In genomic region chr2:121529439-121530209, GRCh38 we compare ENCODE assay signal across 9 cellular contexts. TPM values are rescaled to one million over a fixed set of nuclear protein-coding genes. Genes with fewer than 3 reads are reported as not detected.
DNase-seq lines count a peak whose midpoint lies in the region; ATAC-seq, FAIRE-seq and TF ChIP-seq lines count a peak whose summit lies in the region.
"Had no signal": no experiment of that assay in that cellular context is flagged by ENCODE, and none has a peak within 500 bp of the region (broad histone marks: within the 10 kb centered on the region; RNA-seq: fewer than 3 reads in every experiment).

No MANE protein-coding gene starts in this region.

- no peak overlapping the region for H3K23ac ChIP-seq in H1 (ENCODE audit: insufficient read length)

- no peak overlapping the region for H3K4ac ChIP-seq in H1 (replicated peaks; ENCODE audit: insufficient read length, low read depth, low read length)

- H3K79me1 ChIP-seq in H1 (ENCODE audit: low read depth, low read length), result peaks cover 6% of the 10 kb centered on the region

- no peak for TF ChIP-seq RAD21 in H1 (IDR thresholded peaks at IDR 0.05 in 1 of 2, conservative IDR thresholded peaks at IDR 0.05 in 1 of 2; ENCODE audit: low read depth in 2 of 2, low read length in 2 of 2)

- H4K91ac ChIP-seq in H1 (replicated peaks; ENCODE audit: insufficient read length, low read length), result peak overlapping the region; percentile 87

- no peak overlapping the region for H2BK20ac ChIP-seq in H1 (ENCODE audit: low read length)

- peak overlapping the region; percentile 83; the same call in 1 of the 2 replicates for H4K8ac ChIP-seq in H1 (ENCODE audit: extremely low read depth, insufficient read depth, low read length)

- H3K36me3 ChIP-seq in H1 (ENCODE audit: control insufficient read depth in 2 of 4, insufficient read depth in 4 of 4, low read length in 3 of 4), result peaks cover 0 to 7% (median 3%) of the 10 kb centered on the region in 4 experiments; a peak in 3 of 8 replicates
- peaks cover 6 to 7% (median 6%) of the 10 kb centered on the region in 3 donors for H3K36me3 ChIP-seq in tibial artery

- H3K56ac ChIP-seq in H1 (replicated peaks; ENCODE audit: insufficient read length, low read depth, low read length), result peak overlapping the region; percentile 80

- peak overlapping the region; percentile 98; the same call in 1 of the 2 replicates for H3K18ac ChIP-seq in H1 (ENCODE audit: extremely low read depth, low read length)

- H3K4me1 ChIP-seq in H1 (replicated peaks in 1 of 4; ENCODE audit: control insufficient read depth in 3 of 4, insufficient read depth in 4 of 4, low read length in 3 of 4), result peaks cover 0 to 11% (median 5%) of the 10 kb centered on the region in 4 experiments; a peak in 3 of 7 replicates
- H3K4me1 ChIP-seq in tibial artery, result peaks cover 0 to 63% (median 37%) of the 10 kb centered on the region in 4 donors

- POLR2A ChIA-PET in H1 (lab: Charles Lee; ENCODE audit: partially characterized antibody), result interaction anchor here (0.6 to 4.2 kb wide), 38 partner anchors 9 to 478 kb away, joined by 3 to 40 read pairs (median 5); partner anchors contain the start of genes CLASP1 and NIFK

- peak overlapping the region; percentile 99 for H2BK5ac ChIP-seq in H1 (ENCODE audit: low read depth, low read length)

- CTCF ChIA-PET in H1 (lab: Charles Lee; ENCODE audit: partially characterized antibody), result interaction anchor here (0.7 to 3.5 kb wide), 9 partner anchors 49 to 450 kb away, joined by 3 to 18 read pairs (median 4); partner anchors contain the start of gene TSN

- TF ChIP-seq POLR2A in H1 (IDR thresholded peaks at IDR 0.05; ENCODE audit: control extremely low read depth in 1 of 2, low read depth in 2 of 2, low read length in 2 of 2), result no peak; a peak in 1 of 3 replicates

- intact Hi-C loops in tibial artery (cut with DNase I; ENCODE audit: low total_unique reads), result loop anchor here (2.0 to 5.0 kb wide), 3 partner anchors 119 to 208 kb away; partner anchors contain the start of genes CLASP1 and NIFK

- H3K9ac ChIP-seq in H1 (replicated peaks in 1 of 4; ENCODE audit: extremely low read depth in 1 of 4, low read depth in 3 of 4, low read length in 3 of 4), result peak overlapping the region; percentile 68 to 90 (median 75)

- peak; percentile 7 for ATAC-seq in GM21529 (IDR thresholded peaks at IDR 0.05; ENCODE audit: unreplicated experiment)

- TF ChIP-seq EP300 in H1 (IDR thresholded peaks at IDR 0.05; ENCODE audit: borderline replicate concordance in 1 of 2, low read depth in 2 of 2, low read length in 2 of 2), result no peak

- H3K14ac ChIP-seq in H1 (ENCODE audit: insufficient read length), result no peak overlapping the region

- H2AFZ ChIP-seq in H1 (ENCODE audit: low read length), result no peak overlapping the region

- no peak overlapping the region; the same call in 1 of the 2 replicates for H2BK15ac ChIP-seq in H1 (ENCODE audit: low read length)

- DNase-seq in DMS 273 (lab: John Stamatoyannopoulos, UW; ENCODE audit: unreplicated experiment) (peak; percentile 48), DMS 273 treated with DMSO at 0.1 percent for 48 hours (lab: John Stamatoyannopoulos, UW) (no peak), Kasumi-1 (lab: John Stamatoyannopoulos, UW) (peak; percentile 62), T-helper 22 cell (ENCODE audit: low read depth) (peak; percentile 12), H1 (ENCODE audit: low read depth in 1 of 2, low spot score in 2 of 2) (no peak), medulla oblongata (ENCODE audit: extremely low spot score) (peak; percentile 75), tibial artery (peak; percentile 29 to 80)

- H2BK12ac ChIP-seq in H1 (ENCODE audit: low read depth, low read length), result no peak overlapping the region

- H3K27me3 ChIP-seq in H1 (replicated peaks in 1 of 4; ENCODE audit: control insufficient read depth in 3 of 4, extremely low read depth in 1 of 4, insufficient read depth in 3 of 4, low read length in 3 of 4), result no peaks in the 10 kb centered on the region
- H3K27me3 ChIP-seq in tibial artery, result no peaks in the 10 kb centered on the region

- peaks cover 0 to 49% of the 10 kb centered on the region in 2 experiments; a peak in 3 of 4 replicates for H3K79me2 ChIP-seq in H1 (ENCODE audit: control insufficient read depth in 1 of 2, insufficient read depth in 2 of 2, low read length in 2 of 2)

- H4K5ac ChIP-seq in H1 (ENCODE audit: insufficient read length, low read depth, low read length), result peak overlapping the region; percentile 98

- no peaks in the 10 kb centered on the region for H3K9me3 ChIP-seq in H1 (ENCODE audit: insufficient read depth in 2 of 2, low read depth in 1 of 2, low read length in 1 of 2)
- H3K9me3 ChIP-seq in tibial artery, result no peaks in the 10 kb centered on the region

- TF ChIP-seq CTCF in H1 (IDR thresholded peaks at IDR 0.05; ENCODE audit: control extremely low read depth in 1 of 3, insufficient read depth in 1 of 3, low read depth in 1 of 3, low read length in 3 of 3) (no peak), tibial artery (IDR thresholded peaks at IDR 0.05) (no peak)

- no peak for FAIRE-seq in H1 (lab: Jason Lieb, UNC)
- FAIRE-seq: A204.1 had no signal

- peak overlapping the region; percentile 86 to 95 (median 92) for H3K4me3 ChIP-seq in H1 (ENCODE audit: extremely low read depth in 1 of 4, insufficient read depth in 2 of 4, low read depth in 3 of 4, low read length in 4 of 4)
- peak overlapping the region; percentile 66 to 74 for H3K4me3 ChIP-seq in tibial artery

- no peak overlapping the region for H2BK120ac ChIP-seq in H1 (replicated peaks; ENCODE audit: low read depth, low read length)

- H3K23me2 ChIP-seq in H1 (ENCODE audit: low read depth, low read length), result no peaks in the 10 kb centered on the region; the same call in 1 of the 2 replicates

- H2AK5ac ChIP-seq in H1 (ENCODE audit: low read depth, low read length), result no peak overlapping the region

- H4K20me1 ChIP-seq in H1 (replicated peaks in 1 of 2; ENCODE audit: control insufficient read depth in 1 of 2, insufficient read depth in 2 of 2, low read length in 2 of 2), result peaks cover 3 to 8% of the 10 kb centered on the region in 2 experiments

- peak overlapping the region; percentile 58 to 73 for H3K4me2 ChIP-seq in H1 (ENCODE audit: insufficient read depth in 1 of 2, low read depth in 2 of 2, low read length in 2 of 2)

- WGBS in H1 (ENCODE audit: extremely low coverage in 1 of 2, insufficient coverage in 1 of 2, insufficient read length in 1 of 2, insufficient replicate concordance in 2 of 2, low coverage in 1 of 2, low lambda C conversion rate in 2 of 2, missing lambda C conversion rate in 1 of 2), 2 experiments, result 26% methylated on average over 12 of the region's 19 CpGs; no CpG with 5 or more reads in 1 of the 2 experiments

- peak overlapping the region; percentile 75 for H3K27ac ChIP-seq in H1 (ENCODE audit: low read depth, low read length)
- peak overlapping the region; percentile 85 to 98 for H3K27ac ChIP-seq in tibial artery

TF ChIP-seq in H1, 55 proteins besides CTCF, POLR2A, EP300 and RAD21 (continues in another document):
- TF ChIP-seq POLR2AphosphoS5 (IDR thresholded peaks at IDR 0.05; ENCODE audit: low read depth, low read length) (no peak), HDAC6 (IDR thresholded peaks at IDR 0.05; ENCODE audit: low read depth, low read length) (no peak), EZH2 (IDR thresholded peaks at IDR 0.05; ENCODE audit: low read depth, low read length, severe bottlenecking) (no peak)

RNA-seq across cellular contexts. Expression of gene RNU4ATAC, which starts 1.1 kb away (rescaled TPM):
- not detected in 2 replicates for total RNA-seq in H1 (2021; fragmentation: NEBNext Ultra II Directional; extraction: Animal tissue kit (Norgen Biotek cat#: 25700))
- polyA plus RNA-seq in H1 (2011; rRNA removed), result not detected in 2 replicates
- polyA plus RNA-seq in H1 (2011; cell fraction: cytosol; rRNA removed), result not detected
- polyA plus RNA-seq in H1 (2011; cell fraction: nucleus; rRNA removed), result not detected
- polyA plus RNA-seq in H1 (2012, experiment 1 of 2), result not detected in 4 replicates
- polyA plus RNA-seq in H1 (2012, experiment 2 of 2), result not detected
- not detected for polyA plus RNA-seq in H1 (2013, experiment 1 of 2)
- polyA plus RNA-seq in H1 (2013, experiment 2 of 2), result not detected
- polyA minus RNA-seq in H1 (2011; rRNA and poly(A)+ RNA removed), result under 0.01 TPM in 2 replicates
- polyA minus RNA-seq in H1 (2011; cell fraction: cytosol; rRNA and poly(A)+ RNA removed), result 4,605 TPM
- under 0.01 TPM for polyA minus RNA-seq in H1 (2011; cell fraction: nucleus; rRNA and poly(A)+ RNA removed)

Comparison
In these comparisons a context has a peak if more than half of its experiments do, and no peak if none do; other contexts are left out.
1. DNase-seq: peak in DMS 273 (single experiment), Kasumi-1 (2 of 2), T-helper 22 cell (single experiment), medulla oblongata (single experiment) and tibial artery (2 of 2); none in DMS 273 treated with DMSO at 0.1 percent for 48 hours (single experiment) and H1 (0 of 2).